In genomic region chr7:41060796-41061195, GRCh38 we compare ENCODE assay signal across 31 cellular contexts.
"Had no signal": no experiment of that assay in that cellular context is flagged by ENCODE, and none has a peak within 500 bp of the region (broad histone marks: within the 10 kb centered on the region; RNA-seq: fewer than 3 reads in every experiment).

No MANE protein-coding gene starts in this region.

- H3K27me3 Mint-ChIP-seq: naive thymus-derived CD4-positive, alpha-beta T cell; natural killer cell treated with Interleukin-12 subunit alpha and Interleukin-12 subunit beta and Interleukin-15 and Interleukin-18, amount 100 ng/mL, for 72 hours had no signal

- DNase-seq: glutamatergic neuron; heart left ventricle; hypothalamus; immature natural killer cell; kidney; left colon; mesendoderm; naive thymus-derived CD4-positive, alpha-beta T cell; nucleus accumbens; pancreas; posterior cingulate gyrus; retina; right cardiac atrium; sigmoid colon; stimulated activated CD4-positive, alpha-beta T cell treated with anti-CD3 and anti-CD28 coated beads, Interleukin-1b, Interleukin-23, amount 100 ng/mL, for 48 hours; stimulated activated CD4-positive, alpha-beta T cell treated with anti-CD3 and anti-CD28 coated beads, Interleukin-2, amount 100 ng/mL, for 48 hours; stimulated activated CD4-positive, alpha-beta T cell treated with anti-CD3 and anti-CD28 coated beads, Interleukin-4, amount 100 ng/mL, for 4 hours; stimulated activated naive CD4-positive, alpha-beta T cell; stomach; testis; thyroid gland; transverse colon; upper lobe of right lung had no signal

- H3K4me1 Mint-ChIP-seq: immature natural killer cell; mesothelial cell of epicardium; naive thymus-derived CD4-positive, alpha-beta T cell had no signal

- H3K36me3 ChIP-seq: heart left ventricle, left lung, pancreas, prostate gland, sigmoid colon, stomach, thyroid gland, transverse colon, upper lobe of right lung had no signal

- H3K4me3 Mint-ChIP-seq: immature natural killer cell; mesothelial cell of epicardium; naive thymus-derived CD4-positive, alpha-beta T cell; natural killer cell treated with Interleukin-12 subunit alpha and Interleukin-12 subunit beta and Interleukin-15 and Interleukin-18, amount 100 ng/mL, for 72 hours had no signal

- H3K27me3 ChIP-seq: heart left ventricle, left lung, sigmoid colon, stomach, testis, thyroid gland, transverse colon, upper lobe of right lung had no signal

- FAIRE-seq: islet of Langerhans, kidney, pancreas, urothelium cell line had no signal

- H3K9me3 ChIP-seq: pancreas, prostate gland, sigmoid colon, stomach, testis, thyroid gland, transverse colon, upper lobe of right lung had no signal

- H3K4me2 ChIP-seq: smooth muscle cell had no signal

- H3K4me1 ChIP-seq: heart left ventricle, left lung, pancreas, prostate gland, sigmoid colon, stomach, testis, thyroid gland, transverse colon, upper lobe of right lung had no signal

- H3K4me3 ChIP-seq: heart left ventricle, left lung, lung, pancreas, prostate gland, sigmoid colon, smooth muscle cell, stomach, testis, thyroid gland, transverse colon, upper lobe of right lung had no signal

- H3K27ac Mint-ChIP-seq: immature natural killer cell; mesothelial cell of epicardium; naive thymus-derived CD4-positive, alpha-beta T cell; natural killer cell treated with Interleukin-12 subunit alpha and Interleukin-12 subunit beta and Interleukin-15 and Interleukin-18, amount 100 ng/mL, for 72 hours had no signal

- ATAC-seq: heart left ventricle; left colon; left lung; naive thymus-derived CD4-positive, alpha-beta T cell; pancreas; right cardiac atrium had no signal

- H3K36me3 Mint-ChIP-seq: immature natural killer cell; mesothelial cell of epicardium; naive thymus-derived CD4-positive, alpha-beta T cell; natural killer cell treated with Interleukin-12 subunit alpha and Interleukin-12 subunit beta and Interleukin-15 and Interleukin-18, amount 100 ng/mL, for 72 hours had no signal

- H3K27ac ChIP-seq: heart left ventricle, left lung, pancreas, prostate gland, sigmoid colon, stomach, testis, thyroid gland, transverse colon, upper lobe of right lung had no signal
